In genomic region chr3:78879516-78879860, GRCh38 we compare ENCODE assay signal across 1 cellular context.
TF ChIP-seq lines count a peak whose summit lies in the region.

No MANE protein-coding gene starts in this region.

TF ChIP-seq in GM23338, 12 proteins besides CTCF, POLR2A, EP300 and RAD21 (continued from another document):
- TF ChIP-seq ZNF462 (CRISPR knock-in tag; IDR thresholded peaks at IDR 0.05): no peak
- no peak for TF ChIP-seq ETS1 (IDR thresholded peaks at IDR 0.05)
- TF ChIP-seq STAT1 (IDR thresholded peaks at IDR 0.05; ENCODE audit: unreplicated experiment): no peak
- no peak for TF ChIP-seq EZH2 (IDR thresholded peaks at IDR 0.05; ENCODE audit: low read depth, unreplicated experiment)
- no peak for TF ChIP-seq CREB1 (CRISPR knock-in tag; IDR thresholded peaks at IDR 0.05; ENCODE audit: low read depth)
- TF ChIP-seq EZH2phosphoT487 (IDR thresholded peaks at IDR 0.05; ENCODE audit: unreplicated experiment): no peak
- TF ChIP-seq NANOG (IDR thresholded peaks at IDR 0.05; ENCODE audit: borderline replicate concordance): no peak
